1 cellular context compared by ENCODE assay signal in the genomic region with DNA sequence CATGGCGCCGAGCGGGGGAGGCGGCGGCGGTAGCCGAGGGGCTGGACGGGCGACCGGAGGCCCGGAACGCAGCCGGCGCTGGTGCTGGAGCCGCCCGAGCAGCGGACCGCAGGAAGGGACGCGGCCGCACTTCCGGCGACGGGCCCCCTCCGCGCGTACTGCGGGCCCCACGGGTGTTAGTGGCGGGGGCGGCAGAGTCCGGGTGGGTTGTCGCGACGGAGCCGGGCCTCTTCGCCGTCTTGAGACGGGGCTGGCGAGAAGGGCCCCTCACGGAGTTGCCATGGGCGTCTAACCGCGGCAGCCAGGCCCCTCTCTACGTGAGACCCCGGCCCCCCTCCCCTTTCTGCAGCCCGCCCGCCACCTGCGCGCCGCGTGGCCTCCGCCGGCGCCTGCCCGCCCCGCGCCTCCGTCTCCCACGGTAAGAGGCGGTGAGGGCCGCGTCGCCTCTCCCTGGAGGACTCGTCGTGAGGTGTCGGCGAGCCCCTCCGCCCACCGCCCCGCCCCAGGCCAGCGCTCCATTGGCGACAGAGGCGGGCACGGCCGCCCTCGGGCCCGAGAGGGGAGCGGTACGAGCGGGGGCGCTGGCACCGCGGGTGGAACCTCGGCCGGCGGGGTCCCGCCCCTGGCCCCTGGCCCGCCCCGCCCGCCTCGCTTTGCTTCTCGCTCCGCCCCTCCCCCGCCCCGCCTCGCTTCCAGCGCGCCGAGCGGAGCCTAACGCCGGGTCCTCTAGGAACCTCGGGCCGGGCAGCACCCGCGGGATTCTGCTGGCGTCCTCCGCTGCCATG.
TF ChIP-seq lines count a peak whose summit lies in the region.

A gene with protein sequence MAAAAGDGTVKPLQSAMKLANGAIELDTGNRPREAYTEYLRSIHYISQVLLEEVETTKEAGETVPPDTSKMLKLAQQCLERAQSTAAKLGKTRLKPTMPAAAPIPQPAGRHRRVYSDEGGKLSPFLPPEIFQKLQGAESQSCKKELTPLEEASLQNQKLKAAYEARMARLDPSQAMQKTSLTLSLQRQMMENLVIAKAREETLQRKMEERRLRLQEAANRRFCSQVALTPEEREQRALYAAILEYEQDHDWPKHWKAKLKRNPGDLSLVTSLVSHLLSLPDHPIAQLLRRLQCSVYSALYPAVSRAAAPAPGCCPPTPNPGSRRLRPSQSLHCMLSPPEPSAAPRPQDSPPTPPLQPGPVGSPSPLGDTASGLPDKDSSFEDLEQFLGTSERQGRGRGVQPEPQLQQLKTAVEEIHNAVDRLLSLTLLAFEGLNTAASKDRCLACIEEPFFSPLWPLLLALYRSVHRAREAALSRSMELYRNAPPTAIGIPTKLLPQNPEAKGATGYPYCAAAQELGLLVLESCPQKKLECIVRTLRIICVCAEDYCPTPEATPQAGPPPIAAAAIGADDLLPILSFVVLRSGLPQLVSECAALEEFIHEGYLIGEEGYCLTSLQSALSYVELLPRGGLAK (minus strand): TSS at position 40 of the 785 bp plus-strand sequence. CDS start 37 bp downstream, at position 3.
A gene with protein sequence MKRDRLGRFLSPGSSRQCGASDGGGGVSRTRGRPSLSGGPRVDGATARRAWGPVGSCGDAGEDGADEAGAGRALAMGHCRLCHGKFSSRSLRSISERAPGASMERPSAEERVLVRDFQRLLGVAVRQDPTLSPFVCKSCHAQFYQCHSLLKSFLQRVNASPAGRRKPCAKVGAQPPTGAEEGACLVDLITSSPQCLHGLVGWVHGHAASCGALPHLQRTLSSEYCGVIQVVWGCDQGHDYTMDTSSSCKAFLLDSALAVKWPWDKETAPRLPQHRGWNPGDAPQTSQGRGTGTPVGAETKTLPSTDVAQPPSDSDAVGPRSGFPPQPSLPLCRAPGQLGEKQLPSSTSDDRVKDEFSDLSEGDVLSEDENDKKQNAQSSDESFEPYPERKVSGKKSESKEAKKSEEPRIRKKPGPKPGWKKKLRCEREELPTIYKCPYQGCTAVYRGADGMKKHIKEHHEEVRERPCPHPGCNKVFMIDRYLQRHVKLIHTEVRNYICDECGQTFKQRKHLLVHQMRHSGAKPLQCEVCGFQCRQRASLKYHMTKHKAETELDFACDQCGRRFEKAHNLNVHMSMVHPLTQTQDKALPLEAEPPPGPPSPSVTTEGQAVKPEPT (plus strand): TSS at position 679 of the 785 bp plus-strand sequence. CDS start 104 bp downstream, at position 783.

TF ChIP-seq in K562, 482 proteins besides CTCF, POLR2A, EP300 and RAD21 (continued from another document and continues in another):
- TF ChIP-seq, protein P1, sequence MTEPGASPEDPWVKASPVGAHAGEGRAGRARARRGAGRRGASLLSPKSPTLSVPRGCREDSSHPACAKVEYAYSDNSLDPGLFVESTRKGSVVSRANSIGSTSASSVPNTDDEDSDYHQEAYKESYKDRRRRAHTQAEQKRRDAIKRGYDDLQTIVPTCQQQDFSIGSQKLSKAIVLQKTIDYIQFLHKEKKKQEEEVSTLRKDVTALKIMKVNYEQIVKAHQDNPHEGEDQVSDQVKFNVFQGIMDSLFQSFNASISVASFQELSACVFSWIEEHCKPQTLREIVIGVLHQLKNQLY (CRISPR knock-in tag; conservative IDR thresholded peaks at IDR 0.05) = no peak
- TF ChIP-seq ZNF347 (CRISPR knock-in tag; IDR thresholded peaks at IDR 0.05; ENCODE audit: low read depth) = no peak
- TF ChIP-seq BRF1 (IDR thresholded peaks at IDR 0.05; ENCODE audit: borderline replicate concordance, extremely low read depth, insufficient read length) = no peak
- TF ChIP-seq EGR1 (conservative IDR thresholded peaks at IDR 0.05) = peak; percentile 69
- TF ChIP-seq NONO (IDR thresholded peaks at IDR 0.05; ENCODE audit: low read depth in 2 of 2, low read length in 1 of 2) = peak; percentile 50 to 88
- 0 out of 3 replicates have a peak, but pooled peaks of 1 of the 2 experiments have one; percentile 9 for TF ChIP-seq CBX3 (IDR thresholded peaks at IDR 0.05; ENCODE audit: borderline replicate concordance in 1 of 2, low read length in 2 of 2)
- TF ChIP-seq ZNF75A (CRISPR knock-in tag; IDR thresholded peaks at IDR 0.05) = no peak
- TF ChIP-seq, protein P2, sequence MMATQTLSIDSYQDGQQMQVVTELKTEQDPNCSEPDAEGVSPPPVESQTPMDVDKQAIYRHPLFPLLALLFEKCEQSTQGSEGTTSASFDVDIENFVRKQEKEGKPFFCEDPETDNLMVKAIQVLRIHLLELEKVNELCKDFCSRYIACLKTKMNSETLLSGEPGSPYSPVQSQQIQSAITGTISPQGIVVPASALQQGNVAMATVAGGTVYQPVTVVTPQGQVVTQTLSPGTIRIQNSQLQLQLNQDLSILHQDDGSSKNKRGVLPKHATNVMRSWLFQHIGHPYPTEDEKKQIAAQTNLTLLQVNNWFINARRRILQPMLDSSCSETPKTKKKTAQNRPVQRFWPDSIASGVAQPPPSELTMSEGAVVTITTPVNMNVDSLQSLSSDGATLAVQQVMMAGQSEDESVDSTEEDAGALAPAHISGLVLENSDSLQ (IDR thresholded peaks at IDR 0.05) = peak; percentile 17; the same call in 1 of the 2 replicates
- 0 out of 2 replicates have a peak, but pooled peaks have one; percentile 47 for TF ChIP-seq POLR2AphosphoS2 (IDR thresholded peaks at IDR 0.05; ENCODE audit: low read length)
- TF ChIP-seq CREB1 (IDR thresholded peaks at IDR 0.05) = peak; percentile 48; the same call in 1 of the 2 replicates
- peak; percentile 67 for TF ChIP-seq CREB1 (CRISPR knock-in tag; IDR thresholded peaks at IDR 0.05)
- TF ChIP-seq, protein P3, sequence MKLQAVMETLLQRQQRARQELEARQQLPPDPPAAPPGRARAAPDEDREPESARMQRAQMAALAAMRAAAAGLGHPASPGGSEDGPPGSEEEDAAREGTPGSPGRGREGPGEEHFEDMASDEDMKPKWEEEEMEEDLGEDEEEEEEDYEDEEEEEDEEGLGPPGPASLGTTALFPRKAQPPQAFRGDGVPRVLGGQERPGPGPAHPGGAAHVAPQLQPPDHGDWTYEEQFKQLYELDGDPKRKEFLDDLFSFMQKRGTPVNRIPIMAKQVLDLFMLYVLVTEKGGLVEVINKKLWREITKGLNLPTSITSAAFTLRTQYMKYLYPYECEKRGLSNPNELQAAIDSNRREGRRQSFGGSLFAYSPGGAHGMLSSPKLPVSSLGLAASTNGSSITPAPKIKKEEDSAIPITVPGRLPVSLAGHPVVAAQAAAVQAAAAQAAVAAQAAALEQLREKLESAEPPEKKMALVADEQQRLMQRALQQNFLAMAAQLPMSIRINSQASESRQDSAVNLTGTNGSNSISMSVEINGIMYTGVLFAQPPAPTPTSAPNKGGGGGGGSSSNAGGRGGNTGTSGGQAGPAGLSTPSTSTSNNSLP (IDR thresholded peaks at IDR 0.05; ENCODE audit: borderline replicate concordance, low read depth, low read length) = no peak
- TF ChIP-seq TOE1 (IDR thresholded peaks at IDR 0.05; ENCODE audit: borderline replicate concordance) = no peak
- TF ChIP-seq TOE1 (CRISPR knock-in tag; IDR thresholded peaks at IDR 0.05; ENCODE audit: borderline replicate concordance, low read depth) = no peak; the same call in 1 of the 2 replicates
- no peak for TF ChIP-seq TAF15 (IDR thresholded peaks at IDR 0.05; ENCODE audit: low read depth, low read length)
- no peak for TF ChIP-seq ZNF274 (IDR thresholded peaks at IDR 0.05; ENCODE audit: borderline replicate concordance, low read depth, low read length)
- no peak for TF ChIP-seq MTA2 (IDR thresholded peaks at IDR 0.05; ENCODE audit: low read depth)
- no peak for TF ChIP-seq PHF21A (IDR thresholded peaks at IDR 0.05; ENCODE audit: borderline replicate concordance, low read depth)
- no peak for TF ChIP-seq LARP7 (IDR thresholded peaks at IDR 0.05)
- no peak for TF ChIP-seq ZNF778 (CRISPR knock-in tag; IDR thresholded peaks at IDR 0.05)
- TF ChIP-seq, protein P4, sequence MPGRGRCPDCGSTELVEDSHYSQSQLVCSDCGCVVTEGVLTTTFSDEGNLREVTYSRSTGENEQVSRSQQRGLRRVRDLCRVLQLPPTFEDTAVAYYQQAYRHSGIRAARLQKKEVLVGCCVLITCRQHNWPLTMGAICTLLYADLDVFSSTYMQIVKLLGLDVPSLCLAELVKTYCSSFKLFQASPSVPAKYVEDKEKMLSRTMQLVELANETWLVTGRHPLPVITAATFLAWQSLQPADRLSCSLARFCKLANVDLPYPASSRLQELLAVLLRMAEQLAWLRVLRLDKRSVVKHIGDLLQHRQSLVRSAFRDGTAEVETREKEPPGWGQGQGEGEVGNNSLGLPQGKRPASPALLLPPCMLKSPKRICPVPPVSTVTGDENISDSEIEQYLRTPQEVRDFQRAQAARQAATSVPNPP (IDR thresholded peaks at IDR 0.05; ENCODE audit: borderline replicate concordance, insufficient read depth, insufficient read length) = no peak
- no peak for TF ChIP-seq HEY1 (CRISPR knock-in tag; IDR thresholded peaks at IDR 0.05; ENCODE audit: borderline replicate concordance)
- TF ChIP-seq, protein P5, sequence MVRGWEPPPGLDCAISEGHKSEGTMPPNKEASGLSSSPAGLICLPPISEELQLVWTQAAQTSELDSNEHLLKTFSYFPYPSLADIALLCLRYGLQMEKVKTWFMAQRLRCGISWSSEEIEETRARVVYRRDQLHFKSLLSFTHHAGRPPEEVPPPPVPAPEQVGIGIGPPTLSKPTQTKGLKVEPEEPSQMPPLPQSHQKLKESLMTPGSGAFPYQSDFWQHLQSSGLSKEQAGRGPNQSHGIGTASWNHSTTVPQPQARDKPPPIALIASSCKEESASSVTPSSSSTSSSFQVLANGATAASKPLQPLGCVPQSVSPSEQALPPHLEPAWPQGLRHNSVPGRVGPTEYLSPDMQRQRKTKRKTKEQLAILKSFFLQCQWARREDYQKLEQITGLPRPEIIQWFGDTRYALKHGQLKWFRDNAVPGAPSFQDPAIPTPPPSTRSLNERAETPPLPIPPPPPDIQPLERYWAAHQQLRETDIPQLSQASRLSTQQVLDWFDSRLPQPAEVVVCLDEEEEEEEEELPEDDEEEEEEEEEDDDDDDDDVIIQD (CRISPR knock-in tag; IDR thresholded peaks at IDR 0.05) = no peak
- TF ChIP-seq, protein P6, sequence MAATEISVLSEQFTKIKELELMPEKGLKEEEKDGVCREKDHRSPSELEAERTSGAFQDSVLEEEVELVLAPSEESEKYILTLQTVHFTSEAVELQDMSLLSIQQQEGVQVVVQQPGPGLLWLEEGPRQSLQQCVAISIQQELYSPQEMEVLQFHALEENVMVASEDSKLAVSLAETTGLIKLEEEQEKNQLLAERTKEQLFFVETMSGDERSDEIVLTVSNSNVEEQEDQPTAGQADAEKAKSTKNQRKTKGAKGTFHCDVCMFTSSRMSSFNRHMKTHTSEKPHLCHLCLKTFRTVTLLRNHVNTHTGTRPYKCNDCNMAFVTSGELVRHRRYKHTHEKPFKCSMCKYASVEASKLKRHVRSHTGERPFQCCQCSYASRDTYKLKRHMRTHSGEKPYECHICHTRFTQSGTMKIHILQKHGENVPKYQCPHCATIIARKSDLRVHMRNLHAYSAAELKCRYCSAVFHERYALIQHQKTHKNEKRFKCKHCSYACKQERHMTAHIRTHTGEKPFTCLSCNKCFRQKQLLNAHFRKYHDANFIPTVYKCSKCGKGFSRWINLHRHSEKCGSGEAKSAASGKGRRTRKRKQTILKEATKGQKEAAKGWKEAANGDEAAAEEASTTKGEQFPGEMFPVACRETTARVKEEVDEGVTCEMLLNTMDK (IDR thresholded peaks at IDR 0.05; ENCODE audit: borderline replicate concordance, insufficient read depth, low read depth, low read length, poor library complexity, severe bottlenecking) = no peak
- TF ChIP-seq, protein P7, sequence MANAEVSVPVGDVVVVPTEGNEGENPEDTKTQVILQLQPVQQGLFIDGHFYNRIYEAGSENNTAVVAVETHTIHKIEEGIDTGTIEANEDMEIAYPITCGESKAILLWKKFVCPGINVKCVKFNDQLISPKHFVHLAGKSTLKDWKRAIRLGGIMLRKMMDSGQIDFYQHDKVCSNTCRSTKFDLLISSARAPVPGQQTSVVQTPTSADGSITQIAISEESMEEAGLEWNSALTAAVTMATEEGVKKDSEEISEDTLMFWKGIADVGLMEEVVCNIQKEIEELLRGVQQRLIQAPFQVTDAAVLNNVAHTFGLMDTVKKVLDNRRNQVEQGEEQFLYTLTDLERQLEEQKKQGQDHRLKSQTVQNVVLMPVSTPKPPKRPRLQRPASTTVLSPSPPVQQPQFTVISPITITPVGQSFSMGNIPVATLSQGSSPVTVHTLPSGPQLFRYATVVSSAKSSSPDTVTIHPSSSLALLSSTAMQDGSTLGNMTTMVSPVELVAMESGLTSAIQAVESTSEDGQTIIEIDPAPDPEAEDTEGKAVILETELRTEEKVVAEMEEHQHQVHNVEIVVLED (CRISPR knock-in tag; IDR thresholded peaks at IDR 0.05) = peak; percentile 81
- TF ChIP-seq, protein P8, sequence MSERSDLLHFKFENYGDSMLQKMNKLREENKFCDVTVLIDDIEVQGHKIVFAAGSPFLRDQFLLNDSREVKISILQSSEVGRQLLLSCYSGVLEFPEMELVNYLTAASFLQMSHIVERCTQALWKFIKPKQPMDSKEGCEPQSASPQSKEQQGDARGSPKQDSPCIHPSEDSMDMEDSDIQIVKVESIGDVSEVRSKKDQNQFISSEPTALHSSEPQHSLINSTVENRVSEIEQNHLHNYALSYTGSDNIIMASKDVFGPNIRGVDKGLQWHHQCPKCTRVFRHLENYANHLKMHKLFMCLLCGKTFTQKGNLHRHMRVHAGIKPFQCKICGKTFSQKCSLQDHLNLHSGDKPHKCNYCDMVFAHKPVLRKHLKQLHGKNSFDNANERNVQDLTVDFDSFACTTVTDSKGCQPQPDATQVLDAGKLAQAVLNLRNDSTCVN (CRISPR knock-in tag; IDR thresholded peaks at IDR 0.05) = no peak
- no peak for TF ChIP-seq ARNT (IDR thresholded peaks at IDR 0.05)
- TF ChIP-seq, protein P9, sequence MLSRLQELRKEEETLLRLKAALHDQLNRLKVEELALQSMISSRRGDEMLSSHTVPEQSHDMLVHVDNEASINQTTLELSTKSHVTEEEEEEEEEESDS (CRISPR knock-in tag; IDR thresholded peaks at IDR 0.05) = no peak
- TF ChIP-seq POLR3A (IDR thresholded peaks at IDR 0.05; ENCODE audit: borderline replicate concordance, extremely low read depth, insufficient read depth, insufficient read length) = no peak
- no peak for TF ChIP-seq NR4A1 (CRISPR knock-in tag; IDR thresholded peaks at IDR 0.05)
- TF ChIP-seq NR4A1 (tag; IDR thresholded peaks at IDR 0.05) = peak; percentile 64; the same call in 1 of the 2 replicates
- peak; percentile 86 for TF ChIP-seq SMAD4 (CRISPR knock-in tag; conservative IDR thresholded peaks at IDR 0.05)
- TF ChIP-seq ZNF551 (CRISPR knock-in tag; IDR thresholded peaks at IDR 0.05) = no peak
- TF ChIP-seq ZBTB17 (CRISPR knock-in tag; IDR thresholded peaks at IDR 0.05) = no peak
- TF ChIP-seq NR3C1 (CRISPR knock-in tag; IDR thresholded peaks at IDR 0.05) = peak; percentile 77; the same call in 1 of the 2 replicates
- TF ChIP-seq WHSC1 (IDR thresholded peaks at IDR 0.05; ENCODE audit: low read length) = no peak
- TF ChIP-seq OTX1 (CRISPR knock-in tag; IDR thresholded peaks at IDR 0.05) = 0 out of 2 replicates have a peak, but pooled peaks have one; percentile 11
- TF ChIP-seq TAF1 (IDR thresholded peaks at IDR 0.05; ENCODE audit: control insufficient read depth, extremely low read depth, insufficient read depth, low read length, severe bottlenecking) = peak; percentile 81
